7 cellular contexts compared by ENCODE assay signal in the genomic region with DNA sequence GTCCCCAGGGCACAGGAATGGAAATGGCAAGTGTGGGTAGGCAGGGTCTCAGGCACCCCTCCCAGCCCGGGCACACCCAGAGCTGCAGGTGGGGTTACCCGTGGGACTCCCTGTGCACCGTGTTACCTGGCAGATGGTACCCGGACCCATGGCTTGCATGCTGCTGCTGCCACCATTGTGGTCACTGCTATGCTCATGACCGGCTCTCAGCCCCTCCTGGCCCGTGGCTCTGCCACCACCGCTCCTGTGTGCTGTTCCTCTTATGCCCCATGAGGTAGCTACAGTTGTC. TPM values are rescaled to one million over a fixed set of nuclear protein-coding genes. Genes with fewer than 3 reads are reported as not detected.
"Had no signal": no experiment of that assay in that cellular context is flagged by ENCODE, and none has a peak within 500 bp of the region (broad histone marks: within the 10 kb centered on the region; RNA-seq: fewer than 3 reads in every experiment).

No MANE protein-coding gene starts in this region.

- H3K9ac ChIP-seq: GM23248 had no signal

- H3K9me3 Mint-ChIP-seq: HFFc6, IgD-negative memory B cell had no signal

- H3K4me3 ChIP-seq: GM23248, HAP-1 had no signal

- H3K4me3 Mint-ChIP-seq: HFFc6 had no signal

- H3K9me3 ChIP-seq: HAP-1 had no signal

- DNase-seq: GOT3, HFFc6 had no signal

- H3K27ac ChIP-seq: GM23248, HL-60 had no signal

- H3K27ac Mint-ChIP-seq: HFFc6, IgD-negative memory B cell had no signal

- H3K27me3 Mint-ChIP-seq: IgD-negative memory B cell had no signal

- H3K36me3 ChIP-seq: HAP-1 had no signal

RNA-seq across cellular contexts. Expression of a gene that starts 21.7 kb away (rescaled TPM):
- total RNA-seq: GM23248 had no signal
- polyA plus RNA-seq: GM23248, HepG2, IgD-negative memory B cell had no signal
